Comparison of ENCODE assay signal across 2 cellular contexts in the genomic region with DNA sequence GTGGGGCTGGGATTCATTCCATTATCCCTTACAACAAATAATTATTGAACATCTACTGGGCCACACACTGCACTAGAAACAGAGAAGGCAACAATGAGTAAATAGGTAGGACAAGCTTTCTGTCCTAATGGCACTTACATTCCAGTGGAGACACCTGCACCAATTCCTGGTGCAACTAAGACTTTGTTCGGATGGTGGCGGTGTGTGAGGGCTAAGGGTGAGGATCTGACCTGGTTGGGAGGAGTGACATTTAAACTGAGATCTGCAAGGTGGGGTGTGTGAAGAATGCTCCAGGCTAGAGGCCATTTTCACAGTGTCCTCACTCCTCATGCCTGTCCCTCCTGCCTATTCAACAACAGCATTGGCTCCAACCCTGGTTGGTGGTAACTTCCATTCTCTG.
TF ChIP-seq lines count a peak whose summit lies in the region.

No MANE protein-coding gene starts in this region.

TF ChIP-seq in GM23338, 12 proteins besides CTCF, POLR2A, EP300 and RAD21:
- TF ChIP-seq CREB1 (CRISPR knock-in tag; IDR thresholded peaks at IDR 0.05; ENCODE audit: low read depth) (no peak), REST (IDR thresholded peaks at IDR 0.05; ENCODE audit: unreplicated experiment) (no peak), NANOG (IDR thresholded peaks at IDR 0.05; ENCODE audit: borderline replicate concordance) (no peak), JUNB (IDR thresholded peaks at IDR 0.05; ENCODE audit: unreplicated experiment) (no peak), ZNF114 (CRISPR knock-in tag; IDR thresholded peaks at IDR 0.05) (no peak), ZNF331 (CRISPR knock-in tag; IDR thresholded peaks at IDR 0.05; ENCODE audit: low read depth) (no peak), EZH2 (IDR thresholded peaks at IDR 0.05; ENCODE audit: low read depth, unreplicated experiment) (no peak)

TF ChIP-seq in K562, 482 proteins besides CTCF, POLR2A, EP300 and RAD21:
- TF ChIP-seq, protein P1, sequence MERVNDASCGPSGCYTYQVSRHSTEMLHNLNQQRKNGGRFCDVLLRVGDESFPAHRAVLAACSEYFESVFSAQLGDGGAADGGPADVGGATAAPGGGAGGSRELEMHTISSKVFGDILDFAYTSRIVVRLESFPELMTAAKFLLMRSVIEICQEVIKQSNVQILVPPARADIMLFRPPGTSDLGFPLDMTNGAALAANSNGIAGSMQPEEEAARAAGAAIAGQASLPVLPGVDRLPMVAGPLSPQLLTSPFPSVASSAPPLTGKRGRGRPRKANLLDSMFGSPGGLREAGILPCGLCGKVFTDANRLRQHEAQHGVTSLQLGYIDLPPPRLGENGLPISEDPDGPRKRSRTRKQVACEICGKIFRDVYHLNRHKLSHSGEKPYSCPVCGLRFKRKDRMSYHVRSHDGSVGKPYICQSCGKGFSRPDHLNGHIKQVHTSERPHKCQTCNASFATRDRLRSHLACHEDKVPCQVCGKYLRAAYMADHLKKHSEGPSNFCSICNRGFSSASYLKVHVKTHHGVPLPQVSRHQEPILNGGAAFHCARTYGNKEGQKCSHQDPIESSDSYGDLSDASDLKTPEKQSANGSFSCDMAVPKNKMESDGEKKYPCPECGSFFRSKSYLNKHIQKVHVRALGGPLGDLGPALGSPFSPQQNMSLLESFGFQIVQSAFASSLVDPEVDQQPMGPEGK (CRISPR knock-in tag; IDR thresholded peaks at IDR 0.05; ENCODE audit: borderline replicate concordance), result no peak
- TF ChIP-seq ZNF445 (CRISPR knock-in tag; IDR thresholded peaks at IDR 0.05; ENCODE audit: low read depth) (no peak), TARDBP (IDR thresholded peaks at IDR 0.05) (no peak), CEBPB (tag; IDR thresholded peaks at IDR 0.05) (no peak), SUPT5H (IDR thresholded peaks at IDR 0.05) (no peak), ZNF561 (CRISPR knock-in tag; conservative IDR thresholded peaks at IDR 0.05) (no peak), SMC3 (conservative IDR thresholded peaks at IDR 0.05; ENCODE audit: insufficient read depth, low read depth, low read length) (no peak), KAT7 (CRISPR knock-in tag; IDR thresholded peaks at IDR 0.05; ENCODE audit: borderline replicate concordance) (no peak), ZNF589 (CRISPR knock-in tag; IDR thresholded peaks at IDR 0.05; ENCODE audit: low read depth) (no peak), ZNF79 (CRISPR knock-in tag; IDR thresholded peaks at IDR 0.05; ENCODE audit: low read depth) (no peak), CHD2 (IDR thresholded peaks at IDR 0.05; ENCODE audit: low read depth, low read length) (no peak), NFYB (IDR thresholded peaks at IDR 0.05; ENCODE audit: extremely low read depth, insufficient read length) (no peak)
- TF ChIP-seq, protein P2, sequence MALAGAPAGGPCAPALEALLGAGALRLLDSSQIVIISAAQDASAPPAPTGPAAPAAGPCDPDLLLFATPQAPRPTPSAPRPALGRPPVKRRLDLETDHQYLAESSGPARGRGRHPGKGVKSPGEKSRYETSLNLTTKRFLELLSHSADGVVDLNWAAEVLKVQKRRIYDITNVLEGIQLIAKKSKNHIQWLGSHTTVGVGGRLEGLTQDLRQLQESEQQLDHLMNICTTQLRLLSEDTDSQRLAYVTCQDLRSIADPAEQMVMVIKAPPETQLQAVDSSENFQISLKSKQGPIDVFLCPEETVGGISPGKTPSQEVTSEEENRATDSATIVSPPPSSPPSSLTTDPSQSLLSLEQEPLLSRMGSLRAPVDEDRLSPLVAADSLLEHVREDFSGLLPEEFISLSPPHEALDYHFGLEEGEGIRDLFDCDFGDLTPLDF (CRISPR knock-in tag; IDR thresholded peaks at IDR 0.05), result no peak
